22 cellular contexts compared by ENCODE assay signal in genomic region chr17:27613425-27613824, GRCh38. TPM values are rescaled to one million over a fixed set of nuclear protein-coding genes. Genes with fewer than 3 reads are reported as not detected.
DNase-seq lines count a peak whose midpoint lies in the region; ATAC-seq, FAIRE-seq and TF ChIP-seq lines count a peak whose summit lies in the region.
"Had no signal": no experiment of that assay in that cellular context is flagged by ENCODE, and none has a peak within 500 bp of the region (broad histone marks: within the 10 kb centered on the region; RNA-seq: fewer than 3 reads in every experiment).

No MANE protein-coding gene starts in this region.

- no peaks in the 10 kb centered on the region for H4K20me1 ChIP-seq in K562 (replicated peaks; ENCODE audit: control insufficient read depth, insufficient read depth, low read length)

- no peaks in the 10 kb centered on the region for H3K79me2 ChIP-seq in K562 (ENCODE audit: control insufficient read depth, insufficient read depth, low read length)

- H3K9me3 Mint-ChIP-seq in activated CD4-positive, alpha-beta memory T cell treated with anti-CD3 and anti-CD28 coated beads for 36 hours = no peaks in the 10 kb centered on the region
- H3K9me3 Mint-ChIP-seq: CD4-positive, alpha-beta memory T cell; HFFc6; IgD-negative memory B cell had no signal

- FAIRE-seq in K562 (lab: Jason Lieb, UNC) (no peak), kidney (lab: Jason Lieb, UNC) (no peak)
- FAIRE-seq: A549, HepG2, HTR-8/SVneo had no signal

- peaks cover 7% of the 10 kb centered on the region in 2 experiments; a peak in 3 of 5 replicates for H3K4me1 ChIP-seq in K562 (replicated peaks in 1 of 2; ENCODE audit: control insufficient read depth in 2 of 2, insufficient read depth in 2 of 2, low read length in 2 of 2)
- peaks cover 10 to 15% of the 10 kb centered on the region in 2 donors for H3K4me1 ChIP-seq in kidney (ENCODE audit: control insufficient read depth in 1 of 2, insufficient read depth in 1 of 2, low read depth in 1 of 2, low read length in 2 of 2)
- H3K4me1 ChIP-seq in uterus = peaks cover 0 to 16% of the 10 kb centered on the region in 2 donors
- no peaks in the 10 kb centered on the region for H3K4me1 ChIP-seq in suprapubic skin

- H3K9me1 ChIP-seq in K562 (ENCODE audit: control insufficient read depth, insufficient read depth, low read length) = no peaks in the 10 kb centered on the region

- no peak for TF ChIP-seq CTCF in K562 (IDR thresholded peaks at IDR 0.05 in 2 of 3, conservative IDR thresholded peaks at IDR 0.05 in 1 of 3; ENCODE audit: insufficient read depth in 2 of 3, low read depth in 1 of 3, low read length in 3 of 3)
- TF ChIP-seq CTCF in kidney (IDR thresholded peaks at IDR 0.05; ENCODE audit: borderline replicate concordance, extremely low read depth, insufficient read depth) = no peak
- no peak for TF ChIP-seq CTCF in uterus (IDR thresholded peaks at IDR 0.05)
- TF ChIP-seq CTCF in suprapubic skin (IDR thresholded peaks at IDR 0.05) = no peak

- TF ChIP-seq RAD21 in K562 (CRISPR knock-in tag; conservative IDR thresholded peaks at IDR 0.05 in 1 of 2, IDR thresholded peaks at IDR 0.05 in 1 of 2) = no peak

- H3K4me2 ChIP-seq in K562 (ENCODE audit: insufficient read depth, low read length) = no peak overlapping the region
- H3K4me2 ChIP-seq: A549 had no signal

- ATAC-seq in K562 = peak; percentile 50
- ATAC-seq in HG03135 (IDR thresholded peaks at IDR 0.05; ENCODE audit: unreplicated experiment) = no peak
- ATAC-seq: A549, HCT116, HepG2 had no signal

- TF ChIP-seq EP300 in K562 (IDR thresholded peaks at IDR 0.05; ENCODE audit: low read length) (no peak), suprapubic skin (IDR thresholded peaks at IDR 0.05) (no peak)

- no peaks in the 10 kb centered on the region for H3K27me3 Mint-ChIP-seq in activated CD4-positive, alpha-beta memory T cell treated with anti-CD3 and anti-CD28 coated beads for 36 hours
- H3K27me3 Mint-ChIP-seq: CD4-positive, alpha-beta memory T cell; IgD-negative memory B cell had no signal

- H3K4me3 ChIP-seq in K562 (no peak overlapping the region), kidney (ENCODE audit: low read length in 2 of 2) (no peak overlapping the region), uterus (no peak overlapping the region), suprapubic skin (no peak overlapping the region)
- H3K4me3 ChIP-seq: A549 had no signal

- H3K27ac ChIP-seq in K562 (ENCODE audit: extremely low read depth, low read depth, low read length) (no peak overlapping the region), kidney (ENCODE audit: low read depth in 2 of 2, low read length in 2 of 2) (no peak overlapping the region), uterus (peak overlapping the region; percentile 70 to 81), suprapubic skin (no peak overlapping the region)
- H3K27ac ChIP-seq: 22Rv1, A549, C4-2B had no signal

- no peak overlapping the region for H3K9ac ChIP-seq in K562 (ENCODE audit: insufficient read depth in 1 of 2, low read depth in 2 of 2, low read length in 2 of 2)
- H3K9ac ChIP-seq in kidney (ENCODE audit: low read length in 2 of 2) = no peak overlapping the region

- DNase-seq in NCI-H2171 treated with DMSO at 0.1 percent for 48 hours (lab: John Stamatoyannopoulos, UW) (peak; percentile 15), NCI-H2171 (lab: John Stamatoyannopoulos, UW) (no peak), K562 (ENCODE audit: extremely low read depth in 1 of 4, low spot score in 3 of 4) (peak in 3 of 4 experiments; percentile 42 to 70 (median 47)), kidney (peak; percentile 29), uterus (no peak), suprapubic skin (ENCODE audit: low spot score in 2 of 2) (no peak)
- DNase-seq in activated CD4-positive, alpha-beta memory T cell treated with anti-CD3 and anti-CD28 coated beads for 36 hours = no peak
- DNase-seq: CD4-positive, alpha-beta memory T cell; DMS153; DMS79 treated with DMSO at 0.1 percent for 48 hours; GF-D8; GOT3; H7; HFFc6 had no signal

- intact Hi-C loops in K562 (cut with micrococcal nuclease) (no loop called here), kidney (cut with DNase I) (no loop called here), uterus (cut with DNase I; ENCODE audit: low total_unique reads) (no loop called here)
- intact Hi-C loops in activated CD4-positive, alpha-beta memory T cell treated with anti-CD3 and anti-CD28 coated beads for 36 hours (cut with micrococcal nuclease) = no loop called here

- in situ Hi-C loops in K562 (cut with MboI) = no loop called here

- BruUV-seq in K562 (replicated peaks; lab: Mats Ljungman, UMichigan) = no TSS peak

- no peaks in the 10 kb centered on the region for H3K9me3 ChIP-seq in K562 (replicated peaks; ENCODE audit: control insufficient read depth, insufficient read depth, low read depth, low read length)
- no peaks in the 10 kb centered on the region for H3K9me3 ChIP-seq in kidney (ENCODE audit: control insufficient read depth in 1 of 2, low read length in 2 of 2)
- no peaks in the 10 kb centered on the region for H3K9me3 ChIP-seq in uterus
- H3K9me3 ChIP-seq in suprapubic skin = no peaks in the 10 kb centered on the region
- H3K9me3 ChIP-seq: A549 had no signal

- H3K36me3 ChIP-seq in K562 (ENCODE audit: control insufficient read depth, insufficient read depth, low read length) (peaks cover 89% of the 10 kb centered on the region; the same call in 2 of the 3 replicates), kidney (ENCODE audit: control insufficient read depth in 1 of 2, insufficient read depth in 2 of 2, low read length in 2 of 2) (peaks cover 35 to 57% of the 10 kb centered on the region in 2 donors), uterus (no peaks in the 10 kb centered on the region), suprapubic skin (peaks cover 84% of the 10 kb centered on the region)

- no peak overlapping the region for H2AFZ ChIP-seq in K562 (ENCODE audit: low read depth, low read length)

- no peak overlapping the region for H3K27ac Mint-ChIP-seq in activated CD4-positive, alpha-beta memory T cell treated with anti-CD3 and anti-CD28 coated beads for 36 hours
- H3K27ac Mint-ChIP-seq: CD4-positive, alpha-beta memory T cell; HFFc6; IgD-negative memory B cell had no signal

- 13% methylated on average over 3 of the region's 3 CpGs for WGBS in K562 (ENCODE audit: insufficient coverage, low coverage, missing lambda C conversion rate)
- WGBS in suprapubic skin = 97% methylated on average over 3 of the region's 3 CpGs

- no peaks in the 10 kb centered on the region for H3K27me3 ChIP-seq in K562 (ENCODE audit: control insufficient read depth in 2 of 2, insufficient read depth in 2 of 2, low read length in 2 of 2)
- H3K27me3 ChIP-seq in uterus = no peaks in the 10 kb centered on the region
- no peaks in the 10 kb centered on the region for H3K27me3 ChIP-seq in suprapubic skin

- CTCF ChIA-PET in K562 (lab: Yijun Ruan, JAX; ENCODE audit: low intra/inter-chr PET ratio) = no interaction called here
- CTCF ChIA-PET in activated CD4-positive, alpha-beta memory T cell treated with anti-CD3 and anti-CD28 coated beads for 36 hours (lab: Charles Lee) = interaction anchor here (1.3 to 1.7 kb wide), 4 partner anchors 9 to 37 kb away, joined by 4 to 7 read pairs (median 6); no protein-coding TSS in a partner anchor

- POLR2A ChIA-PET in K562 (lab: Yijun Ruan, JAX) = interaction anchor here (0.7 to 1.8 kb wide), 4 partner anchors 9 to 27 kb away, joined by 3 to 7 read pairs (median 3); no protein-coding TSS in a partner anchor
- POLR2A ChIA-PET in activated CD4-positive, alpha-beta memory T cell treated with anti-CD3 and anti-CD28 coated beads for 36 hours (lab: Charles Lee) = no interaction called here

- TF ChIP-seq POLR2A in K562 (conservative IDR thresholded peaks at IDR 0.05) (no peak), uterus (IDR thresholded peaks at IDR 0.05) (no peak), suprapubic skin (IDR thresholded peaks at IDR 0.05) (no peak)

- H3K36me3 Mint-ChIP-seq in activated CD4-positive, alpha-beta memory T cell treated with anti-CD3 and anti-CD28 coated beads for 36 hours = peaks cover 67% of the 10 kb centered on the region

- H3K4me1 Mint-ChIP-seq in activated CD4-positive, alpha-beta memory T cell treated with anti-CD3 and anti-CD28 coated beads for 36 hours (ENCODE audit: low read depth) = peaks cover 46% of the 10 kb centered on the region
- H3K4me1 Mint-ChIP-seq: IgD-negative memory B cell had no signal

- H3K4me3 Mint-ChIP-seq in activated CD4-positive, alpha-beta memory T cell treated with anti-CD3 and anti-CD28 coated beads for 36 hours = no peak overlapping the region
- H3K4me3 Mint-ChIP-seq: CD4-positive, alpha-beta memory T cell; HFFc6; IgD-negative memory B cell had no signal

TF ChIP-seq in K562, 482 proteins besides CTCF, POLR2A, EP300 and RAD21 (continues in another document):
- no peak for TF ChIP-seq RFX1 (IDR thresholded peaks at IDR 0.05)
- TF ChIP-seq ZNF707 (CRISPR knock-in tag; conservative IDR thresholded peaks at IDR 0.05) = no peak
- no peak for TF ChIP-seq POLR3A (IDR thresholded peaks at IDR 0.05; ENCODE audit: borderline replicate concordance, extremely low read depth, insufficient read depth, insufficient read length)
- TF ChIP-seq RBBP5 (IDR thresholded peaks at IDR 0.05; ENCODE audit: borderline replicate concordance, insufficient read depth, low read length, poor library complexity, severe bottlenecking) = no peak
- no peak for TF ChIP-seq ARHGAP35 (IDR thresholded peaks at IDR 0.05; ENCODE audit: partially characterized antibody)

RNA-seq across cellular contexts. Expression of gene LGALS9, which starts 17.6 kb away (rescaled TPM):
- total RNA-seq in K562 (2011; cell fraction: chromatin; rRNA removed; ENCODE audit: low replicate concordance) = 22.6 and 54.0 TPM in 2 replicates
- 22.5 and 24.7 TPM in 2 replicates for total RNA-seq in K562 (2011; cell fraction: nucleolus; rRNA removed)
- 26.1 and 40.6 TPM in 2 replicates for total RNA-seq in K562 (2011; cell fraction: nucleoplasm; rRNA removed)
- total RNA-seq in K562 (2014; rRNA removed) (2.8 and 3.0 TPM in 2 replicates), K562 (2014; rRNA removed; fragmentation: Illumina TruSeq; extraction: Trizol) (1.7 and 2.0 TPM in 2 replicates), K562 (2015; rRNA removed; fragmentation: Illumina TruSeq; extraction: Trizol) (3.7 and 4.8 TPM in 2 replicates), K562 (2021) (4.6 and 5.0 TPM in 2 replicates), kidney (50.8 TPM), uterus (10 to 100 TPM in 3 of 4 donors, not detected in 1; 14.4 to 31.8 (median 15.2) TPM), suprapubic skin (10 to 100 TPM in 2 of 4 donors, 1 to 10 TPM in 2; 9.5 to 10.6 (median 10.1) TPM)
- polyA plus RNA-seq in K562 (2011; rRNA removed) (1.5 and 7.3 TPM in 2 replicates), K562 (2014; fragmentation: Illumina TruSeq; extraction: Trizol) (3.8 and 5.8 TPM in 2 replicates), K562 (2014; fragmentation: Nextera tagmentation; extraction: Ambion mirVana) (under 1 TPM; 0.45 to 0.77 TPM), K562 (2014; rRNA removed) (5.6 and 6.9 TPM in 2 replicates), kidney (ENCODE audit: insufficient read depth, low read depth, low replicate concordance) (16.4 TPM)
- polyA plus RNA-seq in K562 (2011; cell fraction: cytosol; rRNA removed) = 3.5 and 4.4 TPM in 2 replicates
- 11.1 and 15.7 TPM in 2 replicates for polyA plus RNA-seq in K562 (2011; cell fraction: nucleus; rRNA removed)
- 9.1 and 14.2 TPM in 2 replicates for polyA plus RNA-seq in K562 (2012)
- polyA minus RNA-seq in K562 (2011; rRNA and poly(A)+ RNA removed) = 3.0 and 4.4 TPM in 2 replicates
- 1.9 and 2.5 TPM in 2 replicates for polyA minus RNA-seq in K562 (2011; cell fraction: cytosol; rRNA and poly(A)+ RNA removed)
- polyA minus RNA-seq in K562 (2011; cell fraction: nucleus; rRNA and poly(A)+ RNA removed) = 3.1 and 7.2 TPM in 2 replicates
- 10 to 100 TPM; 44.3 to 45.4 TPM for total RNA-seq in activated CD4-positive, alpha-beta memory T cell treated with anti-CD3 and anti-CD28 coated beads for 36 hours

Comparison
In these comparisons a context has a peak if more than half of its experiments do, and no peak if none do; other contexts are left out.
1. DNase-seq: peak in NCI-H2171 treated with DMSO at 0.1 percent for 48 hours (single experiment), K562 (3 of 4) and kidney (single experiment); none in NCI-H2171 (single experiment), uterus (0 of 2), activated CD4-positive, alpha-beta memory T cell treated with anti-CD3 and anti-CD28 coated beads for 36 hours (single experiment) and suprapubic skin (0 of 2).
2. H3K27ac ChIP-seq: peak in uterus (2 of 2); none in K562 (single experiment), kidney (0 of 2) and suprapubic skin (single experiment).